Comparison of ENCODE assay signal across 9 cellular contexts in genomic region chr2:218261424-218262273, GRCh38. TPM values are rescaled to one million over a fixed set of nuclear protein-coding genes. Genes with fewer than 3 reads are reported as not detected.
A peak's percentile ranks its signal among the peaks of the same experiment; 100 is the strongest.
DNase-seq lines count a peak whose midpoint lies in the region; ATAC-seq and TF ChIP-seq lines count a peak whose summit lies in the region.
"Had no signal": no experiment of that assay in that cellular context is flagged by ENCODE, and none has a peak within 500 bp of the region (broad histone marks: within the 10 kb centered on the region; RNA-seq: fewer than 3 reads in every experiment).

No MANE protein-coding gene starts in this region.

- in situ Hi-C loops in Panc1 (cut with HindIII; ENCODE audit: low pct_unique_long_range_greater_than_20kb, low sequenced_read_pairs): no loop called here

- 61% methylated on average over 8 of the region's 8 CpGs for WGBS in right cardiac atrium

- H3K36me3 ChIP-seq in Panc1 (ENCODE audit: control insufficient read depth, insufficient read depth, low read length): peaks cover 2% of the 10 kb centered on the region; the same call in 1 of the 2 replicates
- H3K36me3 ChIP-seq in skeletal muscle tissue (ENCODE audit: control insufficient read depth in 3 of 3, insufficient read depth in 3 of 3, low read length in 3 of 3): peaks cover 29 to 36% (median 29%) of the 10 kb centered on the region in 3 donors

- intact Hi-C loops in Panc1 (cut with micrococcal nuclease; ENCODE audit: unreplicated experiment) (no loop called here), right cardiac atrium (cut with DNase I) (no loop called here)

- peak; percentile 5; the same call in 1 of the 2 replicates for ATAC-seq in Panc1
- ATAC-seq in right cardiac atrium: no peak
- ATAC-seq in GM21576 (IDR thresholded peaks at IDR 0.05; ENCODE audit: unreplicated experiment): no peak
- no peak for ATAC-seq in GM18868 (IDR thresholded peaks at IDR 0.05; ENCODE audit: unreplicated experiment)

- H3K9ac ChIP-seq in skeletal muscle tissue (ENCODE audit: low read depth in 1 of 3, low read length in 3 of 3): peak overlapping the region in 2 of 3 donors; percentile 16 to 43

- CTCF ChIA-PET in Panc1 (lab: Charles Lee): no interaction called here

- DNase-seq in DMS 273 (lab: John Stamatoyannopoulos, UW; ENCODE audit: unreplicated experiment) (peak; percentile 42), DMS 273 treated with DMSO at 0.1 percent for 48 hours (lab: John Stamatoyannopoulos, UW) (no peak), Panc1 (ENCODE audit: low read depth, low spot score) (no peak), right cardiac atrium (peak in 2 of 3 donors; percentile 40 to 65), DMS79 (lab: John Stamatoyannopoulos, UW) (no peak)

- no peak for TF ChIP-seq CTCF in Panc1 (IDR thresholded peaks at IDR 0.05)

- H3K27ac ChIP-seq in Panc1 (ENCODE audit: low read length) (no peak overlapping the region), right cardiac atrium (ENCODE audit: low read length) (peak overlapping the region; percentile 37), skeletal muscle tissue (ENCODE audit: low read depth, low read length) (peak overlapping the region; percentile 2)
- H3K27ac ChIP-seq: 22Rv1 had no signal

- no peaks in the 10 kb centered on the region for H3K9me3 ChIP-seq in Panc1 (ENCODE audit: control insufficient read depth, insufficient read depth, low read depth, low read length)
- no peaks in the 10 kb centered on the region for H3K9me3 ChIP-seq in right cardiac atrium (ENCODE audit: control insufficient read depth, low read length)
- H3K9me3 ChIP-seq in skeletal muscle tissue (ENCODE audit: control insufficient read depth in 3 of 3, low read length in 3 of 3): no peaks in the 10 kb centered on the region

- no TSS peak for BruUV-seq in Panc1 (replicated peaks; lab: Mats Ljungman, UMichigan)

- H3K4me3 ChIP-seq in Panc1 (ENCODE audit: low read depth in 2 of 2, low read length in 2 of 2) (no peak overlapping the region), right cardiac atrium (ENCODE audit: low read length) (no peak overlapping the region), skeletal muscle tissue (ENCODE audit: low read length in 3 of 3) (no peak overlapping the region)

- POLR2A ChIA-PET in Panc1 (lab: Charles Lee): no interaction called here

- no peaks in the 10 kb centered on the region for H3K27me3 ChIP-seq in Panc1 (ENCODE audit: control insufficient read depth, insufficient read depth, low read length)
- H3K27me3 ChIP-seq in right cardiac atrium (ENCODE audit: control insufficient read depth, insufficient read depth): no peaks in the 10 kb centered on the region
- H3K27me3 ChIP-seq in skeletal muscle tissue (ENCODE audit: control insufficient read depth in 3 of 3, insufficient read depth in 3 of 3, low read length in 3 of 3): no peaks in the 10 kb centered on the region

- peaks cover 8% of the 10 kb centered on the region; the same call in 1 of the 2 replicates for H3K4me1 ChIP-seq in Panc1 (ENCODE audit: control insufficient read depth, insufficient read depth, low read length)
- H3K4me1 ChIP-seq in right cardiac atrium (ENCODE audit: control insufficient read depth, insufficient read depth, low read length): peaks cover 29% of the 10 kb centered on the region
- peaks cover 22 to 55% (median 39%) of the 10 kb centered on the region in 3 donors for H3K4me1 ChIP-seq in skeletal muscle tissue (ENCODE audit: control insufficient read depth in 3 of 3, insufficient read depth in 3 of 3, low read length in 3 of 3)

RNA-seq across cellular contexts. Expression of gene GPBAR1, which starts 0.8 kb away (rescaled TPM):
- total RNA-seq in Panc1 (2021; ENCODE audit: unreplicated experiment) (0.18 TPM), right cardiac atrium (1 to 10 TPM; 5.2 to 8.6 (median 5.9) TPM), skeletal muscle tissue (1.0 TPM)
- 0.47 TPM for polyA plus RNA-seq in Panc1 (2012; ENCODE audit: insufficient read length)
- polyA plus RNA-seq in right cardiac atrium: 3.5 TPM

RNA-seq across cellular contexts. Expression of gene AAMP, which starts 8.3 kb away (rescaled TPM):
- total RNA-seq in Panc1 (2021; ENCODE audit: unreplicated experiment) (103 TPM), right cardiac atrium (10 to 100 TPM; 44.3 to 53.9 (median 49.9) TPM), skeletal muscle tissue (121 TPM)
- 166 TPM for polyA plus RNA-seq in Panc1 (2012; ENCODE audit: insufficient read length)
- 56.6 TPM for polyA plus RNA-seq in right cardiac atrium

RNA-seq across cellular contexts. Expression of gene PNKD, which starts 8.7 kb away (rescaled TPM):
- total RNA-seq in Panc1 (2021; ENCODE audit: unreplicated experiment) (49.0 TPM), right cardiac atrium (10 to 100 TPM; 69.3 to 96.5 (median 80.5) TPM), skeletal muscle tissue (39.1 TPM)
- polyA plus RNA-seq in Panc1 (2012; ENCODE audit: insufficient read length): 66.6 TPM
- polyA plus RNA-seq in right cardiac atrium: 157 TPM

RNA-seq across cellular contexts. Expression of gene TMBIM1, which starts 30.7 kb away (rescaled TPM):
- total RNA-seq in Panc1 (2021; ENCODE audit: unreplicated experiment) (114 TPM), right cardiac atrium (100 to 1,000 TPM in 3 of 4 donors, 10 to 100 TPM in 1; 95.2 to 158 (median 118) TPM), skeletal muscle tissue (109 TPM)
- 159 TPM for polyA plus RNA-seq in Panc1 (2012; ENCODE audit: insufficient read length)
- polyA plus RNA-seq in right cardiac atrium: 64.3 TPM

RNA-seq across cellular contexts. Expression of gene ARPC2, which starts 44.7 kb away (rescaled TPM):
- total RNA-seq in Panc1 (2021; ENCODE audit: unreplicated experiment) (248 TPM), right cardiac atrium (100 to 1,000 TPM; 131 to 161 (median 140) TPM), skeletal muscle tissue (172 TPM)
- 273 TPM for polyA plus RNA-seq in Panc1 (2012; ENCODE audit: insufficient read length)
- 110 TPM for polyA plus RNA-seq in right cardiac atrium

Comparison
In these comparisons a context has a peak if more than half of its experiments do, and no peak if none do; other contexts are left out.
1. DNase-seq: peak in DMS 273 (single experiment) and right cardiac atrium (2 of 3); none in DMS 273 treated with DMSO at 0.1 percent for 48 hours (single experiment), Panc1 (single experiment) and DMS79 (single experiment).